In the genomic region with DNA sequence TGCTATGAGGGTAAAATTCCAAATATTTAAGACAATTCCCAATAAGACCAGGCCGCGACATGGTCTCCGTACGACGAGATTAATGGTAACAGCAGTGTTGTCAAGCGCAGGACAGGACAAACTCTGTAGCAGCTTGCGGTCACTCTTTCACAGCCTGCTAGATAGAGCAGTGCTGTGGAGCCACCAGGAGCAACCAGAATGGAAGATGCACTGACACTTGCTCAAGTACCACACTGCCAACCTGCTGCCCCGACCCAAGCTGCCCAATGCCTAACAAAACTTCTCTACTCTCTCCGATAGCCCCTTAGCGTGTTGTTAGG, we compare ENCODE assay signal across 8 cellular contexts. TPM values are rescaled to one million over a fixed set of nuclear protein-coding genes. Genes with fewer than 3 reads are reported as not detected.
DNase-seq lines count a peak whose midpoint lies in the region; ATAC-seq and TF ChIP-seq lines count a peak whose summit lies in the region.

No MANE protein-coding gene starts in this region.

- ATAC-seq in natural killer cell treated with Interleukin-12 subunit alpha and Interleukin-12 subunit beta and Interleukin-15 and Interleukin-18, amount 100 ng/mL, for 72 hours: peak; percentile 37 to 56
- ATAC-seq in natural killer cell (no peak), HG03045 (IDR thresholded peaks at IDR 0.05; ENCODE audit: unreplicated experiment) (peak; percentile 34)

- no peak overlapping the region for H3K4me3 Mint-ChIP-seq in natural killer cell treated with Interleukin-12 subunit alpha and Interleukin-12 subunit beta and Interleukin-15 and Interleukin-18, amount 100 ng/mL, for 72 hours
- no peak overlapping the region for H3K4me3 Mint-ChIP-seq in natural killer cell

- peak; percentile 61 for DNase-seq in natural killer cell treated with Interleukin-12 subunit alpha and Interleukin-12 subunit beta and Interleukin-15 and Interleukin-18, amount 100 ng/mL, for 72 hours (ENCODE audit: low spot score)
- DNase-seq in natural killer cell (no peak), SJSA1 (ENCODE audit: low read depth in 1 of 2, low spot score in 2 of 2) (no peak), iPS DF 6.9 (ENCODE audit: low read depth, low spot score) (no peak), amniotic stem cell (lab: John Stamatoyannopoulos, UW) (no peak)
- DNase-seq in NK-92 treated with Interleukin-12 subunit alpha and Interleukin-12 subunit beta, amount 100 ng/mL, for 24 hours (lab: John Stamatoyannopoulos, UW): no peak

- no peaks in the 10 kb centered on the region for H3K9me3 Mint-ChIP-seq in natural killer cell treated with Interleukin-12 subunit alpha and Interleukin-12 subunit beta and Interleukin-15 and Interleukin-18, amount 100 ng/mL, for 72 hours
- H3K9me3 Mint-ChIP-seq in natural killer cell: no peaks in the 10 kb centered on the region

- H3K27me3 Mint-ChIP-seq in natural killer cell treated with Interleukin-12 subunit alpha and Interleukin-12 subunit beta and Interleukin-15 and Interleukin-18, amount 100 ng/mL, for 72 hours: no peaks in the 10 kb centered on the region
- H3K27me3 Mint-ChIP-seq in natural killer cell (ENCODE audit: low read depth in 2 of 2): no peaks in the 10 kb centered on the region

- no peaks in the 10 kb centered on the region for H3K36me3 ChIP-seq in SJSA1
- H3K36me3 ChIP-seq in iPS DF 6.9 (ENCODE audit: control insufficient read depth, insufficient read depth, low read length): no peaks in the 10 kb centered on the region

- H3K27me3 ChIP-seq in SJSA1 (replicated peaks) (no peaks in the 10 kb centered on the region), iPS DF 6.9 (ENCODE audit: control insufficient read depth, insufficient read depth, low read length) (no peaks in the 10 kb centered on the region)

- H3K27ac Mint-ChIP-seq in natural killer cell treated with Interleukin-12 subunit alpha and Interleukin-12 subunit beta and Interleukin-15 and Interleukin-18, amount 100 ng/mL, for 72 hours: no peak overlapping the region
- H3K27ac Mint-ChIP-seq in natural killer cell: no peak overlapping the region

- H3K4me1 ChIP-seq in SJSA1 (replicated peaks) (peaks cover 32% of the 10 kb centered on the region), iPS DF 6.9 (ENCODE audit: control insufficient read depth, insufficient read depth, low read length) (no peaks in the 10 kb centered on the region; the same call in 1 of the 2 replicates)

- H3K27ac ChIP-seq in SJSA1 (peak overlapping the region; percentile 98), iPS DF 6.9 (ENCODE audit: low read length) (no peak overlapping the region), temporal lobe (ENCODE audit: low read depth, low read length) (peak overlapping the region; percentile 90)

- H3K4me1 Mint-ChIP-seq in natural killer cell treated with Interleukin-12 subunit alpha and Interleukin-12 subunit beta and Interleukin-15 and Interleukin-18, amount 100 ng/mL, for 72 hours (ENCODE audit: low read depth in 2 of 2): peaks cover 13% of the 10 kb centered on the region in 2 donors
- no peaks in the 10 kb centered on the region for H3K4me1 Mint-ChIP-seq in natural killer cell

- H3K36me3 Mint-ChIP-seq in natural killer cell treated with Interleukin-12 subunit alpha and Interleukin-12 subunit beta and Interleukin-15 and Interleukin-18, amount 100 ng/mL, for 72 hours: no peaks in the 10 kb centered on the region
- H3K36me3 Mint-ChIP-seq in natural killer cell: no peaks in the 10 kb centered on the region

- WGBS in iPS DF 6.9 (ENCODE audit: insufficient coverage, insufficient read length): no CpG with 5 or more reads among the region's 10 CpGs

- peak overlapping the region; percentile 56 for H3K4me3 ChIP-seq in SJSA1
- peak overlapping the region; percentile 37; the same call in 1 of the 2 replicates for H3K4me3 ChIP-seq in iPS DF 6.9 (ENCODE audit: low read length)

- intact Hi-C loops in natural killer cell (cut with micrococcal nuclease): loop anchor here (10.0 kb wide), 1 partner anchor 1215 kb away; a partner anchor contains a TSS

- no peaks in the 10 kb centered on the region for H3K9me3 ChIP-seq in SJSA1 (replicated peaks)
- H3K9me3 ChIP-seq in iPS DF 6.9 (ENCODE audit: control insufficient read depth, insufficient read depth, low read length): no peaks in the 10 kb centered on the region

- TF ChIP-seq CTCF in natural killer cell (IDR thresholded peaks at IDR 0.05): no peak

RNA-seq across cellular contexts. Expression of a gene that starts 0.6 kb away (rescaled TPM):
- total RNA-seq in natural killer cell treated with Interleukin-12 subunit alpha and Interleukin-12 subunit beta and Interleukin-15 and Interleukin-18, amount 100 ng/mL, for 72 hours: 10 to 100 TPM; 14.3 to 17.1 TPM
- 10 to 100 TPM; 24.3 to 46.3 (median 41.0) TPM for total RNA-seq in natural killer cell
- total RNA-seq in SJSA1 (2014; rRNA removed; shearing (Covaris generic)): 17.6 and 18.9 TPM in 2 replicates
- total RNA-seq in temporal lobe: 6.6 TPM

Comparison
In these comparisons a context has a peak if more than half of its experiments do, and no peak if none do; other contexts are left out.
1. ATAC-seq: peak in natural killer cell treated with Interleukin-12 subunit alpha and Interleukin-12 subunit beta and Interleukin-15 and Interleukin-18, amount 100 ng/mL, for 72 hours (2 of 2) and HG03045 (single experiment); none in natural killer cell (0 of 3).